ENCODE assay signal across 25 cellular contexts in the genomic region with DNA sequence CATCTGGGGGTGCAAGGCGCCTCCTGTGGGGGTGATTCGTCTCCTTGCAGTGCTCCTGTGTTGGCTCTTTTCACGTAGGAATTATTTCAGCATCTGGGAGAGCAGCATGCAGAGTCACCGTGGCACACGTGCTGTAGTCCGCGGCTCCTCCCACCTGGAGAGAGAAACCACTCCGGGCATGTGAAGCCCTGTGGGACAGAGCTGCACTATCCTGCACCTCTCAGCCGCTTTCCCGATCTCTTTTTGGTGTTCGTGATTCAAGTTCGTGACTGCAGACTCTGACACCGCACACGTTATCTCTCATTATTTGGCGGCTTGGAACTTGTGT.
DNase-seq lines count a peak whose midpoint lies in the region; ATAC-seq, FAIRE-seq and TF ChIP-seq lines count a peak whose summit lies in the region.
"Had no signal": no experiment of that assay in that cellular context is flagged by ENCODE, and none has a peak within 500 bp of the region (broad histone marks: within the 10 kb centered on the region; RNA-seq: fewer than 3 reads in every experiment).

No MANE protein-coding gene starts in this region.

- H3K4me3 ChIP-seq in H1 (ENCODE audit: extremely low read depth in 1 of 4, insufficient read depth in 2 of 4, low read depth in 3 of 4, low read length in 4 of 4), result no peak overlapping the region
- H3K4me3 ChIP-seq: A549; BLaER1 treated with 17β-estradiol and CSF1 and Interleukin-3, amounts not matched to agents 10 nM and 100 nM; GM12878; HAP-1 had no signal

- H3K36me3 Mint-ChIP-seq in H9 (ENCODE audit: insufficient read depth in 1 of 3, low read depth in 3 of 3), result no peaks in the 10 kb centered on the region; a peak in 1 of 7 replicates

- H3K4me3 Mint-ChIP-seq in H9, result no peak overlapping the region
- H3K4me3 Mint-ChIP-seq: CD14-positive monocyte; CD4-positive, alpha-beta T cell; CD8-positive, alpha-beta memory T cell; HFFc6 had no signal

- H2BK120ac ChIP-seq in H9 (ENCODE audit: low read depth, low read length, poor library complexity, severe bottlenecking) (no peak overlapping the region), H1 (replicated peaks; ENCODE audit: low read depth, low read length) (no peak overlapping the region)

- no peaks in the 10 kb centered on the region for H3K9me3 Mint-ChIP-seq in H9
- H3K9me3 Mint-ChIP-seq: CD4-positive, alpha-beta T cell; CD8-positive, alpha-beta memory T cell had no signal

- ATAC-seq in left ventricle myocardium superior, result no peak
- ATAC-seq in HG02759 (IDR thresholded peaks at IDR 0.05; ENCODE audit: unreplicated experiment), result no peak
- ATAC-seq: A549, GM12878 had no signal

- no peak overlapping the region for H2BK5ac ChIP-seq in H9 (ENCODE audit: insufficient read length, low read length)
- 0 out of 2 replicates have a peak overlapping the region, but pooled peaks have one; percentile 32 for H2BK5ac ChIP-seq in H1 (ENCODE audit: low read depth, low read length)

- H4K5ac ChIP-seq in H9 (ENCODE audit: insufficient read length, low read depth, low read length) (no peak overlapping the region), H1 (ENCODE audit: insufficient read length, low read depth, low read length) (no peak overlapping the region)

- POLR2A ChIA-PET in H1 (lab: Charles Lee; ENCODE audit: partially characterized antibody), result no interaction called here

- H2AFZ ChIP-seq in H9 (ENCODE audit: low read length) (no peak overlapping the region), H1 (ENCODE audit: low read length) (no peak overlapping the region)

- H2BK15ac ChIP-seq in H9 (ENCODE audit: low read depth, low read length) (no peak overlapping the region), H1 (ENCODE audit: low read length) (no peak overlapping the region)

- no peak overlapping the region for H3K56ac ChIP-seq in H9 (ENCODE audit: insufficient read length, low read depth, low read length)
- no peak overlapping the region for H3K56ac ChIP-seq in H1 (replicated peaks; ENCODE audit: insufficient read length, low read depth, low read length)

- no peak overlapping the region for H3K9ac ChIP-seq in H9 (ENCODE audit: extremely low read depth, insufficient read length, low read length)
- H3K9ac ChIP-seq in H1 (replicated peaks in 1 of 4; ENCODE audit: extremely low read depth in 1 of 4, low read depth in 3 of 4, low read length in 3 of 4), result no peak overlapping the region
- H3K9ac ChIP-seq: BLaER1 treated with 17β-estradiol and CSF1 and Interleukin-3, amounts not matched to agents 10 nM and 100 nM had no signal

- H4K91ac ChIP-seq in H9 (ENCODE audit: insufficient read length, low read depth, low read length) (no peak overlapping the region), H1 (replicated peaks; ENCODE audit: insufficient read length, low read length) (no peak overlapping the region)

- H3K4me1 ChIP-seq in H9 (ENCODE audit: insufficient read depth, low read length) (no peaks in the 10 kb centered on the region), H1 (replicated peaks in 1 of 4; ENCODE audit: control insufficient read depth in 3 of 4, insufficient read depth in 4 of 4, low read length in 3 of 4) (no peaks in the 10 kb centered on the region; a peak in 1 of 7 replicates)
- H3K4me1 ChIP-seq: A549, BE2C, HAP-1 had no signal

- no peaks in the 10 kb centered on the region for H3K79me2 ChIP-seq in H9 (ENCODE audit: insufficient read depth, low read length)
- peaks cover 0 to 5% of the 10 kb centered on the region in 2 experiments; a peak in 1 of 4 replicates for H3K79me2 ChIP-seq in H1 (ENCODE audit: control insufficient read depth in 1 of 2, insufficient read depth in 2 of 2, low read length in 2 of 2)

- no peak for TF ChIP-seq RAD21 in H1 (IDR thresholded peaks at IDR 0.05 in 1 of 2, conservative IDR thresholded peaks at IDR 0.05 in 1 of 2; ENCODE audit: low read depth in 2 of 2, low read length in 2 of 2)

- H3K36me3 ChIP-seq in H1 (ENCODE audit: control insufficient read depth in 2 of 4, insufficient read depth in 4 of 4, low read length in 3 of 4), result peaks cover 0 to 11% (median 3%) of the 10 kb centered on the region in 4 experiments; a peak in 2 of 8 replicates
- H3K36me3 ChIP-seq: BE2C, HAP-1 had no signal

- intact Hi-C loops in left ventricle myocardium superior (cut with micrococcal nuclease), result no loop called here
- intact Hi-C loops in cardiac septum (cut with DNase I), result no loop called here

- H2AK5ac ChIP-seq in H9 (ENCODE audit: insufficient read length, low read length), result no peak overlapping the region
- H2AK5ac ChIP-seq in H1 (ENCODE audit: low read depth, low read length), result no peak overlapping the region

- TF ChIP-seq EP300 in H1 (IDR thresholded peaks at IDR 0.05; ENCODE audit: borderline replicate concordance in 1 of 2, low read depth in 2 of 2, low read length in 2 of 2), result no peak

- no peak overlapping the region for H4K8ac ChIP-seq in H9 (replicated peaks; ENCODE audit: insufficient read length, low read depth, low read length)
- no peak overlapping the region for H4K8ac ChIP-seq in H1 (ENCODE audit: extremely low read depth, insufficient read depth, low read length)

- H3K23me2 ChIP-seq in H9 (ENCODE audit: insufficient read length, low read depth, low read length, poor library complexity, severe bottlenecking), result no peaks in the 10 kb centered on the region
- H3K23me2 ChIP-seq in H1 (ENCODE audit: low read depth, low read length), result peaks cover 10% of the 10 kb centered on the region; the same call in 1 of the 2 replicates

- H3K27me3 ChIP-seq in H9 (ENCODE audit: insufficient read depth, low read length) (no peaks in the 10 kb centered on the region), H1 (replicated peaks in 1 of 4; ENCODE audit: control insufficient read depth in 3 of 4, extremely low read depth in 1 of 4, insufficient read depth in 3 of 4, low read length in 3 of 4) (no peaks in the 10 kb centered on the region)
- H3K27me3 ChIP-seq: BE2C had no signal

- H2BK12ac ChIP-seq in H9 (ENCODE audit: insufficient read length, low read depth, low read length) (no peak overlapping the region), H1 (ENCODE audit: low read depth, low read length) (no peak overlapping the region)

- in situ Hi-C loops in GM13977 (cut with MboI; ENCODE audit: low pct_unique_long_range_greater_than_20kb, low sequenced_read_pairs, unreplicated experiment), result no loop called here

- WGBS in H9 (ENCODE audit: extremely low coverage, insufficient read length, low lambda C conversion rate), result no CpG with 5 or more reads among the region's 15 CpGs
- 90% methylated on average over 15 of the region's 15 CpGs; no CpG with 5 or more reads in 1 of the 2 experiments for WGBS in H1 (ENCODE audit: extremely low coverage in 1 of 2, insufficient coverage in 1 of 2, insufficient read length in 1 of 2, insufficient replicate concordance in 2 of 2, low coverage in 1 of 2, low lambda C conversion rate in 2 of 2, missing lambda C conversion rate in 1 of 2), 2 experiments

- TF ChIP-seq CTCF in H9 (conservative IDR thresholded peaks at IDR 0.05), result no peak
- TF ChIP-seq CTCF in H1 (IDR thresholded peaks at IDR 0.05; ENCODE audit: control extremely low read depth in 1 of 3, insufficient read depth in 1 of 3, low read depth in 1 of 3, low read length in 3 of 3), result no peak
- TF ChIP-seq CTCF in GM13977 (IDR thresholded peaks at IDR 0.05; ENCODE audit: extremely low read depth, insufficient read depth, missing control alignments), result no peak

- peaks cover 4% of the 10 kb centered on the region in 2 experiments; a peak in 2 of 4 replicates for H3K4me1 Mint-ChIP-seq in H9
- H3K4me1 Mint-ChIP-seq: CD14-positive monocyte had no signal

- no peak overlapping the region for H3K27ac ChIP-seq in H9 (ENCODE audit: insufficient read length, low read depth, low read length)
- no peak overlapping the region for H3K27ac ChIP-seq in H1 (ENCODE audit: low read depth, low read length)
- H3K27ac ChIP-seq: A549; BLaER1 treated with 17β-estradiol and CSF1 and Interleukin-3, amounts not matched to agents 10 nM and 100 nM had no signal

- no peak overlapping the region for H3K14ac ChIP-seq in H9 (ENCODE audit: insufficient read depth, low read length)
- H3K14ac ChIP-seq in H1 (ENCODE audit: insufficient read length), result no peak overlapping the region

- no peak for TF ChIP-seq POLR2A in H1 (IDR thresholded peaks at IDR 0.05; ENCODE audit: control extremely low read depth in 1 of 2, low read depth in 2 of 2, low read length in 2 of 2)

- H3K23ac ChIP-seq in H9 (ENCODE audit: insufficient read length, low read depth, low read length) (no peak overlapping the region), H1 (ENCODE audit: insufficient read length) (no peak overlapping the region)

- H2BK20ac ChIP-seq in H9 (ENCODE audit: low read depth, low read length, poor library complexity, severe bottlenecking) (no peak overlapping the region), H1 (ENCODE audit: low read length) (no peak overlapping the region)

- no peak overlapping the region for H3T11ph ChIP-seq in H9 (ENCODE audit: low read length)

- no peaks in the 10 kb centered on the region for H3K27me3 Mint-ChIP-seq in H9 (ENCODE audit: low read depth)
- H3K27me3 Mint-ChIP-seq: CD4-positive, alpha-beta T cell had no signal

- no peaks in the 10 kb centered on the region for H3K9me3 ChIP-seq in H9 (ENCODE audit: control insufficient read depth, low read depth, low read length)
- no peaks in the 10 kb centered on the region; a peak in 1 of 4 replicates for H3K9me3 ChIP-seq in H1 (ENCODE audit: insufficient read depth in 2 of 2, low read depth in 1 of 2, low read length in 1 of 2)
- H3K9me3 ChIP-seq: A549, BE2C, HAP-1 had no signal

- H4K20me1 ChIP-seq in H9 (ENCODE audit: control insufficient read depth, insufficient read depth, insufficient read length), result no peaks in the 10 kb centered on the region
- peaks cover 4 to 15% of the 10 kb centered on the region in 2 experiments for H4K20me1 ChIP-seq in H1 (replicated peaks in 1 of 2; ENCODE audit: control insufficient read depth in 1 of 2, insufficient read depth in 2 of 2, low read length in 2 of 2)

- CTCF ChIA-PET in H1 (lab: Charles Lee; ENCODE audit: partially characterized antibody), result interaction anchor here (0.9 to 1.1 kb wide), 2 partner anchors 17 to 63 kb away, joined by 3 read pairs; no protein-coding TSS in a partner anchor

- DNase-seq in left ventricle myocardium superior (peak; percentile 8), cardiac septum (ENCODE audit: low spot score) (no peak), H9 (no peak), H1 (ENCODE audit: low read depth in 1 of 2, low spot score in 2 of 2) (no peak), GM13977 (ENCODE audit: low spot score) (no peak), nucleus accumbens (lab: John Stamatoyannopoulos, UW) (no peak)
- DNase-seq: 8988T; ACHN; AML-193; BE2C; CD4-positive, alpha-beta T cell; CD8-positive, alpha-beta memory T cell; DMS 273 treated with DMSO at 0.1 percent for 48 hours; DMS79; EL; GDM1; HFFc6 had no signal

- H3K4me2 ChIP-seq in H9 (ENCODE audit: insufficient read depth, insufficient read length, low read length), result no peak overlapping the region
- H3K4me2 ChIP-seq in H1 (ENCODE audit: insufficient read depth in 1 of 2, low read depth in 2 of 2, low read length in 2 of 2), result no peak overlapping the region
- H3K4me2 ChIP-seq: A549; BLaER1 treated with 17β-estradiol and CSF1 and Interleukin-3, amounts not matched to agents 10 nM and 100 nM had no signal

- no peak overlapping the region for H3K18ac ChIP-seq in H9 (ENCODE audit: insufficient read length, low read depth, low read length)
- H3K18ac ChIP-seq in H1 (ENCODE audit: extremely low read depth, low read length), result no peak overlapping the region

- H3K79me1 ChIP-seq in H9 (ENCODE audit: insufficient read depth, low read depth, low read length, poor library complexity, severe bottlenecking), result no peaks in the 10 kb centered on the region
- H3K79me1 ChIP-seq in H1 (ENCODE audit: low read depth, low read length), result peaks cover 3% of the 10 kb centered on the region

- H3K4ac ChIP-seq in H9 (ENCODE audit: low read depth, low read length) (no peak overlapping the region), H1 (replicated peaks; ENCODE audit: insufficient read length, low read depth, low read length) (no peak overlapping the region)

- peak overlapping the region in 2 of 3 experiments; percentile 69 to 74; a peak in 3 of 7 replicates for H3K27ac Mint-ChIP-seq in H9
- H3K27ac Mint-ChIP-seq: CD14-positive monocyte; CD4-positive, alpha-beta T cell; HFFc6 had no signal

- FAIRE-seq in H1 (lab: Jason Lieb, UNC), result no peak
- FAIRE-seq: A549, D721Med, GM12878, GM18507 had no signal
